In genomic region chr6:131807644-131808459, GRCh38 we compare ENCODE assay signal across 1 cellular context.
TF ChIP-seq lines count a peak whose summit lies in the region.

Gene ENPP1 (plus strand): TSS chr6:131808020. CDS start chr6:131808036, 16 bp downstream.

TF ChIP-seq in A549, 52 proteins besides CTCF, POLR2A, EP300 and RAD21 (continued from another document):
- TF ChIP-seq ZSCAN20 (CRISPR knock-in tag; IDR thresholded peaks at IDR 0.05) = no peak
- TF ChIP-seq MAX (IDR thresholded peaks at IDR 0.05) = peak; percentile 17; the same call in 1 of the 2 replicates
- TF ChIP-seq EHF (CRISPR knock-in tag; IDR thresholded peaks at IDR 0.05) = no peak
- TF ChIP-seq ZC3H11A (IDR thresholded peaks at IDR 0.05) = no peak
- TF ChIP-seq KDM5A (IDR thresholded peaks at IDR 0.05) = no peak
- no peak for TF ChIP-seq TP53 (CRISPR knock-in tag; IDR thresholded peaks at IDR 0.05)
- no peak for TF ChIP-seq PHF8 (IDR thresholded peaks at IDR 0.05; ENCODE audit: borderline replicate concordance, low read depth)
- no peak for TF ChIP-seq CHD4 (IDR thresholded peaks at IDR 0.05; ENCODE audit: borderline replicate concordance)
- TF ChIP-seq REST (IDR thresholded peaks at IDR 0.05) = peak; percentile 35; the same call in 1 of the 2 replicates
- no peak for TF ChIP-seq E2F6 (IDR thresholded peaks at IDR 0.05; ENCODE audit: borderline replicate concordance, low read depth)
- TF ChIP-seq HOXB13 (CRISPR knock-in tag; IDR thresholded peaks at IDR 0.05; ENCODE audit: low read depth) = no peak
- TF ChIP-seq SMC3 (IDR thresholded peaks at IDR 0.05) = peak; percentile 27; the same call in 1 of the 3 replicates
- TF ChIP-seq JUN (IDR thresholded peaks at IDR 0.05) = peak in 1 of 2 experiments; percentile 44; a peak in 1 of 5 replicates
TF ChIP-seq in A549: peak in this region for 4.
